Comparison of ENCODE assay signal across 2 cellular contexts in genomic region chr6:128474933-128475332, GRCh38.
TF ChIP-seq lines count a peak whose summit lies in the region.

No MANE protein-coding gene starts in this region.

TF ChIP-seq in SK-N-SH, 30 proteins besides CTCF, POLR2A, EP300 and RAD21:
- TF ChIP-seq SMC3 (IDR thresholded peaks at IDR 0.05; ENCODE audit: low read depth, low read length) (no peak), USF1 (IDR thresholded peaks at IDR 0.05; ENCODE audit: borderline replicate concordance, low read depth) (no peak), EZH2phosphoT487 (IDR thresholded peaks at IDR 0.05; ENCODE audit: borderline replicate concordance, low read depth) (no peak), ELF1 (IDR thresholded peaks at IDR 0.05) (no peak), SIN3A (IDR thresholded peaks at IDR 0.05; ENCODE audit: borderline replicate concordance, low read depth, low read length) (no peak), RXRA (IDR thresholded peaks at IDR 0.05; ENCODE audit: borderline replicate concordance, low read depth) (no peak), GABPA (IDR thresholded peaks at IDR 0.05; ENCODE audit: low read depth) (no peak), USF2 (IDR thresholded peaks at IDR 0.05; ENCODE audit: borderline replicate concordance, low read depth, low read length) (no peak), NRF1 (IDR thresholded peaks at IDR 0.05; ENCODE audit: low read depth, low read length) (no peak), RFX5 (IDR thresholded peaks at IDR 0.05; ENCODE audit: low read length) (no peak), TEAD4 (IDR thresholded peaks at IDR 0.05; ENCODE audit: borderline replicate concordance, insufficient read depth) (no peak), MAX (IDR thresholded peaks at IDR 0.05; ENCODE audit: low read depth) (no peak), MEF2A (IDR thresholded peaks at IDR 0.05; ENCODE audit: borderline replicate concordance, low read depth) (no peak), FOSL2 (IDR thresholded peaks at IDR 0.05; ENCODE audit: borderline replicate concordance, low read depth) (no peak), RCOR1 (IDR thresholded peaks at IDR 0.05; ENCODE audit: low read length) (no peak)

TF ChIP-seq in endothelial cell of umbilical vein, 7 proteins besides CTCF, POLR2A, EP300 and RAD21:
- no peak for TF ChIP-seq JUN (IDR thresholded peaks at IDR 0.05; ENCODE audit: borderline replicate concordance, insufficient read depth, insufficient read length, low read depth)
- no peak for TF ChIP-seq EZH2 (IDR thresholded peaks at IDR 0.05; ENCODE audit: borderline replicate concordance, low read depth, low read length, severe bottlenecking)
- TF ChIP-seq MYC (IDR thresholded peaks at IDR 0.05; ENCODE audit: low read depth, low read length): no peak
- no peak for TF ChIP-seq POLR2AphosphoS5 (IDR thresholded peaks at IDR 0.05; ENCODE audit: insufficient read depth, low read depth, low read length)
- TF ChIP-seq GATA2 (IDR thresholded peaks at IDR 0.05; ENCODE audit: insufficient read depth, insufficient read length, low read depth, low read length): no peak
- no peak for TF ChIP-seq MAX (IDR thresholded peaks at IDR 0.05; ENCODE audit: insufficient read depth, insufficient read length)
- TF ChIP-seq FOS (IDR thresholded peaks at IDR 0.05; ENCODE audit: borderline replicate concordance, insufficient read depth, low read length): no peak
